ENCODE assay signal across 1 cellular context in genomic region chr16:31033709-31034492, GRCh38.
A peak's percentile ranks its signal among the peaks of the same experiment; 100 is the strongest.
TF ChIP-seq lines count a peak whose summit lies in the region.

No MANE protein-coding gene starts in this region.

TF ChIP-seq in K562, 482 proteins besides CTCF, POLR2A, EP300 and RAD21 (continued from another document):
- TF ChIP-seq ZBTB7A (IDR thresholded peaks at IDR 0.05; ENCODE audit: borderline replicate concordance, control insufficient read depth, low read depth, low read length) (peak; percentile 30; the same call in 1 of the 2 replicates), ZNF764 (CRISPR knock-in tag; IDR thresholded peaks at IDR 0.05; ENCODE audit: low read depth) (no peak), C11orf30 (IDR thresholded peaks at IDR 0.05; ENCODE audit: low read depth) (no peak), ETV5 (CRISPR knock-in tag; IDR thresholded peaks at IDR 0.05; ENCODE audit: low read depth) (peak; percentile 9; the same call in 1 of the 2 replicates), PRMT5 (CRISPR knock-in tag; IDR thresholded peaks at IDR 0.05) (no peak), GATAD2B (IDR thresholded peaks at IDR 0.05; ENCODE audit: borderline replicate concordance) (no peak), ZNF444 (CRISPR knock-in tag; IDR thresholded peaks at IDR 0.05) (no peak), MAFK (IDR thresholded peaks at IDR 0.05; ENCODE audit: low read length) (no peak)
